In the genomic region with DNA sequence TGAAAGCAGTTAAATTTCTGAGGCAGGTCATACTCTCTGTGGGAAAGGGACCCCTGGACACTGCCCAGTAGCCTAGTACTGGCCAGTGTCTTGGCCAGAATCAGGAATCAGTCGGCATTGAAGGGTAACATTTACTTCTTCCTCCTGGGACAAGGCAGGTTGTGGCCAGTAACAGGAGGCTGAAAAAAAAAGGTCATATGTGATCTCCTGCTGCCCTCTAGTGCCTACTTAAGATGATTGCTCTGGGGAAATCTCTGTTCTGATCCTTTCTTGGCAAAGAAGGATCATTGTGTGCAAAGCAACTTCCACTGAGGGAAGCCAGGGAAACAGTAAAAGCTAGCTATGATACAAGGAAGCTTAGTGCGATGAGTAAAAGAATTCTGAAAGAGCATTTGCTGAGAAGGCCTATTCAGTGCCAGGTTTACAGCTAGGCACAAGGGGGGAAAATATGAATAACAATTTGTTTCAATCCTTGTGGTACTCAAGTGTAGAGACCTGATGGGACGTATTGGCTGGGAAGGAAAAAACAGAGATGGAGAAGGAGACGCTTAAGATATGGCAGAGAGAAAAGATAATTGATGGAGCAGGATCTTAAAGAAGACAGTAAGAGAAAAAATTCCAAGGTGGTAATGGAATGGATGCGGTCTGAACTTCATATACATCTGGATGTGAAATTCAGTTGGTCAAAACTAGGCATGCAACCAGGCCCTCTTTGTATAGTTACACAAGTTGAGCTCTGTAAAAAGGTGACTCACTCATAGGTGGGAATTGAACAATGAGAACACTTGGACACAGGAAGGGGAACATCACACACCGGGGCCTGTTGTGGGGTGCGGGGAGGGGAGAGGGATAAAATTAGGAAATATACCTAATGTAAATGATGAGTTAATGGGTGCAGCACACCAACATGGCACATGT, we compare ENCODE assay signal across 9 cellular contexts. TPM values are rescaled to one million over a fixed set of nuclear protein-coding genes. Genes with fewer than 3 reads are reported as not detected.
DNase-seq lines count a peak whose midpoint lies in the region; ATAC-seq and TF ChIP-seq lines count a peak whose summit lies in the region.
"Had no signal": no experiment of that assay in that cellular context is flagged by ENCODE, and none has a peak within 500 bp of the region (broad histone marks: within the 10 kb centered on the region; RNA-seq: fewer than 3 reads in every experiment).

No MANE protein-coding gene starts in this region.

- H3K9me3 ChIP-seq in stomach: no peaks in the 10 kb centered on the region

- CTCF ChIA-PET in MCF 10A (lab: Yijun Ruan, JAX): interaction anchor here (0.6 to 7.1 kb wide), 32 partner anchors 9 to 1680 kb away, joined by 3 to 122 read pairs (median 3); no protein-coding TSS in a partner anchor

- POLR2A ChIA-PET in MCF 10A (lab: Yijun Ruan, JAX): interaction anchor here (0.7 kb wide), 1 partner anchor 993 kb away, joined by 3 read pairs; no protein-coding TSS in a partner anchor

- H3K36me3 Mint-ChIP-seq in MCF 10A (ENCODE audit: insufficient read depth, unreplicated experiment): no peaks in the 10 kb centered on the region

- intact Hi-C loops in MCF 10A (cut with micrococcal nuclease) (loop anchor here (1.0 to 5.0 kb wide), 7 partner anchors 74 to 1994 kb away; partner anchors contain the start of gene PAPPA), stomach (cut with DNase I; ENCODE audit: low total_unique reads) (no loop called here)

- DNase-seq in EL (peak; percentile 72), HK-2 (ENCODE audit: unreplicated experiment) (peak; percentile 18), NCI-H774 (lab: John Stamatoyannopoulos, UW) (peak; percentile 24), MCF 10A (ENCODE audit: unreplicated experiment) (peak; percentile 73), inferior parietal cortex (ENCODE audit: extremely low spot score) (peak; percentile 80), stomach (peak; percentile 31)

- no peak overlapping the region for H3K27ac Mint-ChIP-seq in MCF 10A (ENCODE audit: low read depth, unreplicated experiment)
- H3K27ac Mint-ChIP-seq: stimulated activated naive CD8-positive, alpha-beta T cell treated with anti-CD3 and anti-CD28 coated beads, Interleukin-15, Interleukin-2, amounts not matched to agents 100 ng/mL and 50 ng/mL, for 24 hours had no signal

- no peak overlapping the region for H3K4me3 ChIP-seq in stomach

- no peak for TF ChIP-seq EP300 in stomach (IDR thresholded peaks at IDR 0.05)

- TF ChIP-seq CTCF in MCF 10A (IDR thresholded peaks at IDR 0.05; ENCODE audit: unreplicated experiment) (peak; percentile 76), stomach (IDR thresholded peaks at IDR 0.05) (peak in 5 of 7 experiments; percentile 50 to 75 (median 59))

- ATAC-seq in GM19468 (IDR thresholded peaks at IDR 0.05; ENCODE audit: extremely low read depth, unreplicated experiment) (peak; percentile 64), HG02840 (IDR thresholded peaks at IDR 0.05; ENCODE audit: low FRiP score, unreplicated experiment) (no peak)

- no peaks in the 10 kb centered on the region for H3K27me3 Mint-ChIP-seq in MCF 10A (ENCODE audit: insufficient read depth, unreplicated experiment)
- H3K27me3 Mint-ChIP-seq: stimulated activated naive CD8-positive, alpha-beta T cell treated with anti-CD3 and anti-CD28 coated beads, Interleukin-15, Interleukin-2, amounts not matched to agents 100 ng/mL and 50 ng/mL, for 24 hours had no signal

- no TSS peak for BruUV-seq in MCF 10A (replicated peaks; lab: Mats Ljungman, UMichigan)

- no peak for TF ChIP-seq POLR2A in stomach (IDR thresholded peaks at IDR 0.05)

- H3K4me1 ChIP-seq in stomach: no peaks in the 10 kb centered on the region

- WGBS in stomach, 5 donors: 58 to 67% (median 64%) methylated on average over 7 of the region's 7 CpGs

- no peaks in the 10 kb centered on the region for H3K36me3 ChIP-seq in stomach

- H3K4me1 Mint-ChIP-seq in MCF 10A (ENCODE audit: insufficient read depth, unreplicated experiment): peaks cover 9% of the 10 kb centered on the region

- H3K27me3 ChIP-seq in stomach: no peaks in the 10 kb centered on the region

- no peaks in the 10 kb centered on the region for H3K9me3 Mint-ChIP-seq in MCF 10A (ENCODE audit: unreplicated experiment)
- H3K9me3 Mint-ChIP-seq: stimulated activated naive CD8-positive, alpha-beta T cell treated with anti-CD3 and anti-CD28 coated beads, Interleukin-15, Interleukin-2, amounts not matched to agents 100 ng/mL and 50 ng/mL, for 24 hours had no signal

- no peak overlapping the region for H3K4me3 Mint-ChIP-seq in MCF 10A (ENCODE audit: unreplicated experiment)
- H3K4me3 Mint-ChIP-seq: stimulated activated naive CD8-positive, alpha-beta T cell treated with anti-CD3 and anti-CD28 coated beads, Interleukin-15, Interleukin-2, amounts not matched to agents 100 ng/mL and 50 ng/mL, for 24 hours had no signal

- H3K27ac ChIP-seq in stomach: no peak overlapping the region

RNA-seq across cellular contexts. Expression of gene TRIM32, which starts 25.8 kb away (rescaled TPM):
- 17.8 and 18.8 TPM in 2 replicates for total RNA-seq in MCF 10A (2022)
- total RNA-seq in stomach: 10 to 100 TPM in 3 of 5 donors, 1 to 10 TPM in 2; 2.3 to 24.9 (median 10.3) TPM
- polyA plus RNA-seq in stomach: 1 to 10 TPM; 2.9 to 3.4 (median 2.9) TPM

Comparison
In these comparisons a context has a peak if more than half of its experiments do, and no peak if none do; other contexts are left out.
1. DNase-seq: peak in every context shown above with its lines; median percentile 80 in inferior parietal cortex; 73 in MCF 10A; 72 in EL; 31 in stomach; 24 in NCI-H774; 18 in HK-2.